In the genomic region with DNA sequence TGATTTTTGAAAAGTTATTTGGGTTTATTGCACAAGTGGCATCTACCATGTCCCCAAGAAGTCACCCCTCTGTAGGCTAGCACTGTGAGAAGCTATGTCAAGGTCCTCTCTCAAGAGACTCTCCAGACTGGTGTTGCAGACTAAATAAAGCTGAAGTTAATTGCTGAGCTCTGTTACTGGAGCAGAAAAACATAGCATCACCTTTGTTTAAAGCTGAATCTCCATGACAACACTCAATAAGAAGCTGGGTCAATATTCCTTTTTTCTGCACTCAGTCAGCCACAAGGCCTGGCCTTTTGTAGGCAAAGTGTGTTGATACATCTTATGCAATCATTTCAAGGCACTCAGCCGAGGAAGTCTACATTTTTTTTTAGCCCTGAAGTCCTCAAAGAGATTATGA, we compare ENCODE assay signal across 36 cellular contexts.
A peak's percentile ranks its signal among the peaks of the same experiment; 100 is the strongest.
DNase-seq lines count a peak whose midpoint lies in the region; ATAC-seq and TF ChIP-seq lines count a peak whose summit lies in the region.
"Had no signal": no experiment of that assay in that cellular context is flagged by ENCODE, and none has a peak within 500 bp of the region (broad histone marks: within the 10 kb centered on the region; RNA-seq: fewer than 3 reads in every experiment).

No MANE protein-coding gene starts in this region.

- no peak overlapping the region for H3K27ac ChIP-seq in GM23338 (ENCODE audit: low read depth)
- H3K27ac ChIP-seq in esophagus squamous epithelium, result no peak overlapping the region
- H3K27ac ChIP-seq: BLaER1, foreskin keratinocyte, heart left ventricle, HL-60, ovary, vagina had no signal

- no peaks in the 10 kb centered on the region for H4K20me1 ChIP-seq in GM23338 (replicated peaks; ENCODE audit: insufficient read depth)
- H4K20me1 ChIP-seq: BLaER1 had no signal

- no peak for TF ChIP-seq POLR2A in esophagus squamous epithelium (IDR thresholded peaks at IDR 0.05)

- intact Hi-C loops in esophagus squamous epithelium (cut with DNase I), result no loop called here

- H3K27me3 Mint-ChIP-seq in GM23338 (ENCODE audit: insufficient read depth, low read depth, poor library complexity) (no peaks in the 10 kb centered on the region), osteocyte (ENCODE audit: unreplicated experiment) (no peaks in the 10 kb centered on the region)
- H3K27me3 Mint-ChIP-seq: T-helper 17 cell had no signal

- H3K27ac Mint-ChIP-seq in GM23338 (no peak overlapping the region), osteocyte (ENCODE audit: unreplicated experiment) (no peak overlapping the region)
- H3K27ac Mint-ChIP-seq: activated T-cell treated with anti-CD3 and anti-CD28 coated beads, Interleukin-2, amount 50 U/mL, for 72 hours; endodermal cell; nephron; T-helper 17 cell had no signal

- peaks cover 12% of the 10 kb centered on the region; the same call in 1 of the 2 replicates for H3K4me1 ChIP-seq in GM23338 (ENCODE audit: insufficient read depth)
- no peaks in the 10 kb centered on the region for H3K4me1 ChIP-seq in esophagus squamous epithelium
- H3K4me1 ChIP-seq: foreskin keratinocyte, vagina had no signal

- H3K9me3 Mint-ChIP-seq in GM23338 (no peaks in the 10 kb centered on the region; the same call in 2 of the 3 replicates), osteocyte (ENCODE audit: unreplicated experiment) (peaks cover 13% of the 10 kb centered on the region)
- H3K9me3 Mint-ChIP-seq: endodermal cell, nephron had no signal

- H3K4me3 Mint-ChIP-seq in GM23338, result no peak overlapping the region
- no peak overlapping the region for H3K4me3 Mint-ChIP-seq in osteocyte (ENCODE audit: unreplicated experiment)
- H3K4me3 Mint-ChIP-seq: activated T-cell treated with anti-CD3 and anti-CD28 coated beads, Interleukin-2, amount 50 U/mL, for 72 hours; endodermal cell; nephron; T-helper 17 cell had no signal

- TF ChIP-seq CTCF in GM23338 (conservative IDR thresholded peaks at IDR 0.05; ENCODE audit: low read depth in 2 of 2) (no peak), esophagus squamous epithelium (IDR thresholded peaks at IDR 0.05) (no peak), osteocyte (IDR thresholded peaks at IDR 0.05) (no peak)

- H3K4me1 Mint-ChIP-seq in GM23338 (peaks cover 15% of the 10 kb centered on the region), osteocyte (ENCODE audit: unreplicated experiment) (no peaks in the 10 kb centered on the region)
- H3K4me1 Mint-ChIP-seq: T-helper 17 cell had no signal

- no peak overlapping the region for H3K4me2 ChIP-seq in GM23338
- H3K4me2 ChIP-seq: BLaER1, smooth muscle cell had no signal

- WGBS in esophagus squamous epithelium, 2 donors, result 30 to 53% methylated on average over 1 of the region's 1 CpG

- H3K9me3 ChIP-seq in esophagus squamous epithelium, result no peaks in the 10 kb centered on the region
- H3K9me3 ChIP-seq: BLaER1, heart left ventricle, ovary, vagina had no signal

- H3K27me3 ChIP-seq in GM23338 (ENCODE audit: insufficient read depth) (no peaks in the 10 kb centered on the region), esophagus squamous epithelium (no peaks in the 10 kb centered on the region)
- H3K27me3 ChIP-seq: BLaER1, foreskin keratinocyte, heart left ventricle, ovary, vagina had no signal

- H3K79me2 ChIP-seq in GM23338 (replicated peaks; ENCODE audit: insufficient read depth), result no peaks in the 10 kb centered on the region

- H3K36me3 ChIP-seq in GM23338 (ENCODE audit: insufficient read depth), result no peaks in the 10 kb centered on the region
- H3K36me3 ChIP-seq in esophagus squamous epithelium, result no peaks in the 10 kb centered on the region
- H3K36me3 ChIP-seq: BLaER1, heart left ventricle, ovary, vagina had no signal

- H3K4me3 ChIP-seq in GM23338, result no peak overlapping the region
- no peak overlapping the region for H3K4me3 ChIP-seq in esophagus squamous epithelium
- H3K4me3 ChIP-seq: BLaER1, heart left ventricle, lung, ovary, smooth muscle cell, vagina had no signal

- peak; percentile 4 for DNase-seq in GM23338 (ENCODE audit: low spot score)
- peak; percentile 3 for DNase-seq in NCI-H69 (lab: John Stamatoyannopoulos, UW)
- DNase-seq in globus pallidus (ENCODE audit: low spot score), result peak; percentile 27
- DNase-seq in putamen (ENCODE audit: low spot score), result peak; percentile 9
- no peak for DNase-seq in esophagus squamous epithelium (lab: John Stamatoyannopoulos, UW)
- DNase-seq in osteocyte (ENCODE audit: extremely low spot score, unreplicated experiment), result no peak
- DNase-seq in stimulated activated CD4-positive, alpha-beta T cell treated with anti-CD3 and anti-CD28 coated beads, Interleukin-15, amount 100 ng/mL, for 24 hours, result no peak
- DNase-seq: activated CD4-positive, alpha-beta T cell treated with anti-CD3 and anti-CD28 coated beads, Interleukin-2, amount 50 U/mL, for 48 hours; activated naive CD4-positive, alpha-beta T cell; activated T-cell treated with anti-CD3 and anti-CD28 coated beads, Interleukin-2, amount 50 U/mL, for 72 hours; central memory CD4-positive, alpha-beta T cell; dermis blood vessel endothelial cell; endodermal cell; foreskin keratinocyte; H7; heart left ventricle; KG1; kidney glomerular epithelial cell; NCI-H1694; NCI-H2171; NCI-H524; ovary; right cardiac atrium; Right ventricle myocardium superior; stimulated activated CD4-positive, alpha-beta T cell treated with anti-CD3 and anti-CD28 coated beads, Interleukin-1b, Interleukin-23, amount 100 ng/mL, for 48 hours; stimulated activated naive CD8-positive, alpha-beta T cell treated with anti-CD3 and anti-CD28 coated beads, Interleukin-15, Interleukin-2, amounts not matched to agents 100 U/mL and 50 U/mL, for 24 hours; T-helper 17 cell had no signal

- peaks cover 11% of the 10 kb centered on the region for H3K9me2 ChIP-seq in GM23338 (ENCODE audit: insufficient read depth)

- no peak for ATAC-seq in GM23338
- ATAC-seq: activated CD4-positive, CD25-positive, alpha-beta regulatory T cell treated with anti-CD3 and anti-CD28 coated beads, Interleukin-2, amount 50 U/mL, for 24 hours; activated T-cell treated with anti-CD3 and anti-CD28 coated beads, Interleukin-2, amount 50 U/mL, for 72 hours; esophagus mucosa; foreskin keratinocyte; heart left ventricle; Panc1; right cardiac atrium; stimulated activated naive CD8-positive, alpha-beta T cell treated with anti-CD3 and anti-CD28 coated beads, Interleukin-15, Interleukin-2, amounts not matched to agents 100 U/mL and 50 U/mL, for 24 hours; T-helper 17 cell had no signal

- 0 out of 2 replicates have a peak overlapping the region, but pooled peaks have one; percentile 14 for H2AFZ ChIP-seq in GM23338

- H3F3A ChIP-seq in GM23338 (replicated peaks; ENCODE audit: low read depth), result no peaks in the 10 kb centered on the region

- H3K36me3 Mint-ChIP-seq in GM23338 (ENCODE audit: low read depth), result no peaks in the 10 kb centered on the region
- H3K36me3 Mint-ChIP-seq in osteocyte (ENCODE audit: unreplicated experiment), result no peaks in the 10 kb centered on the region

TF ChIP-seq in GM23338, 12 proteins besides CTCF, POLR2A, EP300 and RAD21:
- no peak for TF ChIP-seq ZNF114 (CRISPR knock-in tag; IDR thresholded peaks at IDR 0.05)
- no peak for TF ChIP-seq STAT1 (IDR thresholded peaks at IDR 0.05; ENCODE audit: unreplicated experiment)
- TF ChIP-seq POLR2AphosphoS5 (IDR thresholded peaks at IDR 0.05; ENCODE audit: low read depth), result no peak
- no peak for TF ChIP-seq JUNB (IDR thresholded peaks at IDR 0.05; ENCODE audit: unreplicated experiment)
- TF ChIP-seq, protein P1, sequence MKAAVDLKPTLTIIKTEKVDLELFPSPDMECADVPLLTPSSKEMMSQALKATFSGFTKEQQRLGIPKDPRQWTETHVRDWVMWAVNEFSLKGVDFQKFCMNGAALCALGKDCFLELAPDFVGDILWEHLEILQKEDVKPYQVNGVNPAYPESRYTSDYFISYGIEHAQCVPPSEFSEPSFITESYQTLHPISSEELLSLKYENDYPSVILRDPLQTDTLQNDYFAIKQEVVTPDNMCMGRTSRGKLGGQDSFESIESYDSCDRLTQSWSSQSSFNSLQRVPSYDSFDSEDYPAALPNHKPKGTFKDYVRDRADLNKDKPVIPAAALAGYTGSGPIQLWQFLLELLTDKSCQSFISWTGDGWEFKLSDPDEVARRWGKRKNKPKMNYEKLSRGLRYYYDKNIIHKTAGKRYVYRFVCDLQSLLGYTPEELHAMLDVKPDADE (IDR thresholded peaks at IDR 0.05), result no peak
- TF ChIP-seq EZH2 (IDR thresholded peaks at IDR 0.05; ENCODE audit: low read depth, unreplicated experiment), result no peak
- no peak for TF ChIP-seq NANOG (IDR thresholded peaks at IDR 0.05; ENCODE audit: borderline replicate concordance)

Comparison
In these comparisons a context has a peak if more than half of its experiments do, and no peak if none do; other contexts are left out.
1. DNase-seq: peak in GM23338 (single experiment), NCI-H69 (single experiment), globus pallidus (single experiment) and putamen (single experiment); none in esophagus squamous epithelium (single experiment), osteocyte (single experiment) and stimulated activated CD4-positive, alpha-beta T cell treated with anti-CD3 and anti-CD28 coated beads, Interleukin-15, amount 100 ng/mL, for 24 hours (single experiment).